11 cellular contexts compared by ENCODE assay signal in the genomic region with DNA sequence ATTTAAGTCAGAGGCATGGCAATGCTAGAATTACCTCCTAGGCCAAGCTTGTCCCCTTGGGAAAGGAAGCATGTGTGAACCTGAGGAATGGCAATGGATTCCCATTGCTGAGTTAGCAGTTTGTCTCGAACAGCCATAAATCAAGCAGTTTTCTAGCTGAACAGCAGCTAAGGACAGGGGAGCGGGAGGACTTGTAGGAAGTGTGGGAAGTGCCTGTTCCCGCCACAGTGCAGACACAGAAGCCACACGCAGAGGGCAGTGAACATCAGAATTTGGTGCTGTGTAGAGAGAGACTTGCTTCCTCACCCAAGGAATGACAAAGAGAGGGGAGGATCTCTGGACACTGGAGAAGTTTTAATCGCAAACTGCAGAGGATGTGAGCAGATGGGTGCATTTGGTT. TPM values are rescaled to one million over a fixed set of nuclear protein-coding genes. Genes with fewer than 3 reads are reported as not detected.
A peak's percentile ranks its signal among the peaks of the same experiment; 100 is the strongest.
DNase-seq lines count a peak whose midpoint lies in the region; ATAC-seq and TF ChIP-seq lines count a peak whose summit lies in the region.
"Had no signal": no experiment of that assay in that cellular context is flagged by ENCODE, and none has a peak within 500 bp of the region (broad histone marks: within the 10 kb centered on the region; RNA-seq: fewer than 3 reads in every experiment).

No MANE protein-coding gene starts in this region.

- H3K27ac Mint-ChIP-seq in mesothelial cell of epicardium = peak overlapping the region; percentile 22

- H3K4me1 ChIP-seq in DOHH2 (ENCODE audit: control insufficient read depth, low read length) = peaks cover 36% of the 10 kb centered on the region
- H3K4me1 ChIP-seq in mammary epithelial cell (ENCODE audit: insufficient read depth, low read length) = peaks cover 4% of the 10 kb centered on the region
- H3K4me1 ChIP-seq in foreskin keratinocyte = peaks cover 24% of the 10 kb centered on the region

- BruUV-seq in mammary epithelial cell (replicated peaks; lab: Mats Ljungman, UMichigan) = no TSS peak

- H3K36me3 ChIP-seq in DOHH2 (ENCODE audit: control insufficient read depth, low read length) (peaks cover 67% of the 10 kb centered on the region), mammary epithelial cell (ENCODE audit: insufficient read depth, low read length) (no peaks in the 10 kb centered on the region)

- in situ Hi-C loops in mammary epithelial cell (cut with MboI; ENCODE audit: low sequenced_read_pairs in 2 of 2) = no loop called here

- CTCF ChIA-PET in mammary epithelial cell (lab: Charles Lee; ENCODE audit: low non-redundant PET) = no interaction called here

- H3K9me3 ChIP-seq in DOHH2 (ENCODE audit: control insufficient read depth, insufficient read depth, low read length) (no peaks in the 10 kb centered on the region), mammary epithelial cell (replicated peaks; ENCODE audit: insufficient read depth, low read length) (no peaks in the 10 kb centered on the region)
- H3K9me3 ChIP-seq: psoas muscle had no signal

- no peak overlapping the region for H2AFZ ChIP-seq in mammary epithelial cell (ENCODE audit: low read depth, low read length)

- 89% methylated on average over 5 of the region's 5 CpGs for WGBS in mammary epithelial cell (ENCODE audit: low coverage, missing lambda C conversion rate)

- ATAC-seq in GM18502 (IDR thresholded peaks at IDR 0.05; ENCODE audit: poor library complexity, unreplicated experiment) = no peak
- ATAC-seq in left ventricle myocardium superior = no peak
- no peak for ATAC-seq in left colon
- no peak for ATAC-seq in foreskin keratinocyte
- ATAC-seq: psoas muscle had no signal

- H3K4me3 Mint-ChIP-seq in mesothelial cell of epicardium = peak overlapping the region; percentile 29

- no peak overlapping the region for H3K9ac ChIP-seq in mammary epithelial cell (ENCODE audit: insufficient read depth, low read length)

- no peak overlapping the region for H3K27ac ChIP-seq in DOHH2 (ENCODE audit: low read depth, low read length)
- H3K27ac ChIP-seq in mammary epithelial cell (ENCODE audit: insufficient read depth, low read depth, low read length) = no peak overlapping the region
- no peak overlapping the region for H3K27ac ChIP-seq in foreskin keratinocyte
- H3K27ac ChIP-seq: psoas muscle had no signal

- no peaks in the 10 kb centered on the region for H3K36me3 Mint-ChIP-seq in mesothelial cell of epicardium

- no peaks in the 10 kb centered on the region for H3K27me3 Mint-ChIP-seq in mesothelial cell of epicardium (ENCODE audit: low read depth)

- DNase-seq in Kasumi-1 (lab: John Stamatoyannopoulos, UW) (peak; percentile 50 to 53), mammary epithelial cell (no peak), mesothelial cell of epicardium (ENCODE audit: low spot score in 2 of 2, unreplicated experiment in 2 of 2) (no peak), left ventricle myocardium superior (no peak), left colon (no peak), foreskin keratinocyte (no peak)
- DNase-seq: NCI-H1092, psoas muscle, SHP77 treated with DMSO at 0.1 percent for 48 hours had no signal

- H3K79me2 ChIP-seq in DOHH2 (ENCODE audit: control insufficient read depth, low read length) (peaks cover 88% of the 10 kb centered on the region), mammary epithelial cell (ENCODE audit: insufficient read depth, low read length) (peaks cover 75% of the 10 kb centered on the region)

- H3K4me2 ChIP-seq in DOHH2 (ENCODE audit: low read length) (peak overlapping the region; percentile 91), mammary epithelial cell (ENCODE audit: insufficient read depth, low read depth, low read length) (peak overlapping the region; percentile 12)

- no peaks in the 10 kb centered on the region for H3K9me3 Mint-ChIP-seq in mesothelial cell of epicardium

- TF ChIP-seq CTCF in DOHH2 (IDR thresholded peaks at IDR 0.05; ENCODE audit: low read depth, low read length, poor library complexity, severe bottlenecking) (no peak), mammary epithelial cell (conservative IDR thresholded peaks at IDR 0.05 in 1 of 2, IDR thresholded peaks at IDR 0.05 in 1 of 2; ENCODE audit: extremely low read depth in 1 of 2, insufficient read depth in 1 of 2, low read depth in 1 of 2, low read length in 2 of 2) (no peak), mesothelial cell of epicardium (IDR thresholded peaks at IDR 0.05; ENCODE audit: unreplicated experiment) (no peak), foreskin keratinocyte (conservative IDR thresholded peaks at IDR 0.05) (no peak)

- H3K4me3 ChIP-seq in DOHH2 (ENCODE audit: low read length) (peak overlapping the region; percentile 37), mammary epithelial cell (replicated peaks in 1 of 3; ENCODE audit: insufficient read depth in 1 of 3, low read depth in 2 of 3, low read length in 3 of 3) (no peak overlapping the region)
- H3K4me3 ChIP-seq: psoas muscle had no signal

- H3K9me2 ChIP-seq in DOHH2 (replicated peaks; ENCODE audit: control insufficient read depth, low read length) = no peaks in the 10 kb centered on the region

- H3K4me1 Mint-ChIP-seq in mesothelial cell of epicardium = peaks cover 37% of the 10 kb centered on the region

- no peaks in the 10 kb centered on the region for H3F3A ChIP-seq in DOHH2 (ENCODE audit: control insufficient read depth, insufficient read depth)

- peaks cover 28% of the 10 kb centered on the region for H4K20me1 ChIP-seq in DOHH2 (ENCODE audit: control insufficient read depth, insufficient read depth, low read depth, low read length)
- peaks cover 2% of the 10 kb centered on the region for H4K20me1 ChIP-seq in mammary epithelial cell (ENCODE audit: insufficient read depth, low read length)

- dilution Hi-C loops in mammary epithelial cell (cut with HindIII; ENCODE audit: low sequenced_read_pairs) = no loop called here

- H3K27me3 ChIP-seq in DOHH2 (ENCODE audit: control insufficient read depth, low read length) = no peaks in the 10 kb centered on the region; the same call in 1 of the 2 replicates
- H3K27me3 ChIP-seq in mammary epithelial cell (ENCODE audit: insufficient read depth, low read length) = no peaks in the 10 kb centered on the region
- H3K27me3 ChIP-seq in foreskin keratinocyte = no peaks in the 10 kb centered on the region

- intact Hi-C loops in mammary epithelial cell (cut with micrococcal nuclease) = no loop called here
- intact Hi-C loops in left ventricle myocardium superior (cut with micrococcal nuclease) = no loop called here
- intact Hi-C loops in left colon (cut with DNase I, micrococcal nuclease) = no loop called here

RNA-seq across cellular contexts. Expression of gene PHGDH, which starts 3.8 kb away (rescaled TPM):
- total RNA-seq in mammary epithelial cell (100 to 1,000 TPM; 171 to 211 TPM), mesothelial cell of epicardium (142 to 151 TPM (median 149 TPM) in 3 replicates), left ventricle myocardium superior (7.8 TPM), left colon (1 to 10 TPM; 4.6 to 8.6 TPM), foreskin keratinocyte (104 and 195 TPM in 2 replicates)
- polyA plus RNA-seq in mammary epithelial cell (65.8 TPM), foreskin keratinocyte (121 and 247 TPM in 2 replicates)
- 152 TPM for polyA minus RNA-seq in mammary epithelial cell

RNA-seq across cellular contexts. Expression of gene HMGCS2, which starts 53.2 kb away (rescaled TPM):
- total RNA-seq in mammary epithelial cell (not detected), mesothelial cell of epicardium (0.47 to 1.4 TPM (median 0.51 TPM) in 3 replicates), left ventricle myocardium superior (149 TPM), left colon (100 to 1,000 TPM; 583 to 627 TPM), foreskin keratinocyte (not detected in 2 replicates)
- polyA plus RNA-seq in mammary epithelial cell (not detected), foreskin keratinocyte (not detected in 2 replicates)
- not detected for polyA minus RNA-seq in mammary epithelial cell

Comparison
In these comparisons a context has a peak if more than half of its experiments do, and no peak if none do; other contexts are left out.
1. DNase-seq: peak in Kasumi-1 (2 of 2); none in mammary epithelial cell (single experiment), mesothelial cell of epicardium (0 of 2), left ventricle myocardium superior (single experiment), left colon (0 of 2) and foreskin keratinocyte (0 of 2).
2. RNA of gene PHGDH, which starts 3.8 kb away (total RNA-seq): 171 to 211 TPM in mammary epithelial cell, 142 to 151 TPM in mesothelial cell of epicardium and 104 to 195 TPM in foreskin keratinocyte; 4.6 to 8.6 TPM in left colon and 7.8 TPM in left ventricle myocardium superior (single experiment); every median in the first group is over 10 times any median in the second.
3. RNA of gene HMGCS2, which starts 53.2 kb away (total RNA-seq): 583 to 627 TPM in left colon and 149 TPM in left ventricle myocardium superior (single experiment); 0.47 to 1.4 TPM in mesothelial cell of epicardium, not detected in mammary epithelial cell and not detected in foreskin keratinocyte; every median in the first group is over 10 times any median in the second.